ENCODE assay signal across 9 cellular contexts in the genomic region with DNA sequence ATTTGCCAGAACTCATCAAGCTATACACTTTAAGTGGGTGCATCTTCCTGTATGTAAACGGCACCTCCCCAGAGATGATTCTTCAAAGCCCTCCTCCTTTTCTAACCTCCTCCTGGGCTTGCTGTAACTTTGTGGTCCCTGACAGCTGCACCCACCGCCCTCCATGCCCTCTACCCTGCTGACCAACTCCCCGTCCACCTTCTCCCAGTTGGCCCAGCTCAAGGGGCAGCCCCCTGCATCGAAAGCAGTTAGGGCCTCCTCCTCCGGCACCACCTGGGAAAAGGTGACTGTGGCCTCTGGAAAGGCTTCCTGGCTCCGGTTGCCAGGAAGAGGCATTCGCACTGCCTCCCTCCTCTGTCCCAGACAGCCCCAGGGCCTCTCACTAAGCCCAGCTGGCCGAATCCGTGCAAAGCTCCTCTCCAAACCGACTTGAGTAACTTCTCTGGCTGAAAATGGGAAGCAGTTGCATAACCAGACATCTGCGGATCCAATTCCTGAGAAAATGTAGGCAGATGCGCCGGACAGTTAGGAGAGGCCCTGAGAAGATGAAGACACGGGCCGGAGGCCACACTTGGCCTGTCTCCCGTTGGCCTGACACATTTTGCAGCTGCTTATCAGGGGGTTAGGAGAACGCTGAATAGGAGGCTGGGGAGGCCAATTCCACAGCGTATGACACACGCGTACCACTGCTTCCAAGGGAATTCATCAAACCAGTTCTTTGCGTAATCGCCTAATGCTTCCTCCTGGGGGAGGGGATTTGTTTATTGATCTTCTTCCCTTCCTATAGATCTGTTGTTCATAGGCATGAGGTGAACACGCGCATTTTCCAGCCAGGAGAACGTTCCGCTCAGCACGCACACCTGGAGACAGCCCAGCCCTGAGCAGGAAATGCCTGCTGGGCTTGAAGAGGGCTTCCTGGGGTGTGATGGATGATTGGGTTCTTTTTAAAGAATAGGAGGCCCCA. TPM values are rescaled to one million over a fixed set of nuclear protein-coding genes. Genes with fewer than 3 reads are reported as not detected.
DNase-seq lines count a peak whose midpoint lies in the region; ATAC-seq and TF ChIP-seq lines count a peak whose summit lies in the region.
"Had no signal": no experiment of that assay in that cellular context is flagged by ENCODE, and none has a peak within 500 bp of the region (broad histone marks: within the 10 kb centered on the region; RNA-seq: fewer than 3 reads in every experiment).

No MANE protein-coding gene starts in this region.

- peaks cover 6% of the 10 kb centered on the region; the same call in 1 of the 2 replicates for H3K27me3 Mint-ChIP-seq in H9 (ENCODE audit: low read depth)

- ATAC-seq in GM19452 (IDR thresholded peaks at IDR 0.05; ENCODE audit: unreplicated experiment) (no peak), GM21447 (IDR thresholded peaks at IDR 0.05; ENCODE audit: unreplicated experiment) (no peak), GM21737 (IDR thresholded peaks at IDR 0.05; ENCODE audit: unreplicated experiment) (no peak)
- ATAC-seq: Panc1 had no signal

- H3K9me3 Mint-ChIP-seq in H9, result peaks cover 0 to 5% of the 10 kb centered on the region in 2 experiments

- H2AK5ac ChIP-seq in H9 (ENCODE audit: insufficient read length, low read length), result no peak overlapping the region

- no peak overlapping the region for H3T11ph ChIP-seq in H9 (ENCODE audit: low read length)

- H3K36me3 Mint-ChIP-seq in H9 (ENCODE audit: insufficient read depth in 1 of 3, low read depth in 3 of 3), result no peaks in the 10 kb centered on the region; a peak in 1 of 7 replicates

- no CpG with 5 or more reads among the region's 27 CpGs for WGBS in H9 (ENCODE audit: extremely low coverage, insufficient read length, low lambda C conversion rate)

- H3K14ac ChIP-seq in H9 (ENCODE audit: insufficient read depth, low read length), result no peak overlapping the region

- no peaks in the 10 kb centered on the region for H3K79me1 ChIP-seq in H9 (ENCODE audit: insufficient read depth, low read depth, low read length, poor library complexity, severe bottlenecking)

- H3K4me2 ChIP-seq in H9 (ENCODE audit: insufficient read depth, insufficient read length, low read length), result no peak overlapping the region

- H2BK120ac ChIP-seq in H9 (ENCODE audit: low read depth, low read length, poor library complexity, severe bottlenecking), result no peak overlapping the region

- H3K4ac ChIP-seq in H9 (ENCODE audit: low read depth, low read length), result peak overlapping the region; percentile 38

- no peak overlapping the region for H3K27ac ChIP-seq in H9 (ENCODE audit: insufficient read length, low read depth, low read length)

- no peak overlapping the region for H2BK15ac ChIP-seq in H9 (ENCODE audit: low read depth, low read length)

- no peak overlapping the region for H4K91ac ChIP-seq in H9 (ENCODE audit: insufficient read length, low read depth, low read length)

- H3K4me1 Mint-ChIP-seq in H9, result peaks cover under 1 to 2% of the 10 kb centered on the region in 2 experiments; a peak in 3 of 4 replicates

- TF ChIP-seq CTCF in H9 (conservative IDR thresholded peaks at IDR 0.05), result no peak

- no peak overlapping the region for H2BK12ac ChIP-seq in H9 (ENCODE audit: insufficient read length, low read depth, low read length)

- H2BK5ac ChIP-seq in H9 (ENCODE audit: insufficient read length, low read length), result no peak overlapping the region

- H4K8ac ChIP-seq in H9 (replicated peaks; ENCODE audit: insufficient read length, low read depth, low read length), result no peak overlapping the region

- H3K18ac ChIP-seq in H9 (ENCODE audit: insufficient read length, low read depth, low read length), result no peak overlapping the region

- H3K56ac ChIP-seq in H9 (ENCODE audit: insufficient read length, low read depth, low read length), result no peak overlapping the region

- H3K23me2 ChIP-seq in H9 (ENCODE audit: insufficient read length, low read depth, low read length, poor library complexity, severe bottlenecking), result no peaks in the 10 kb centered on the region

- no peak overlapping the region for H4K5ac ChIP-seq in H9 (ENCODE audit: insufficient read length, low read depth, low read length)

- H3K9me3 ChIP-seq in H9 (ENCODE audit: control insufficient read depth, low read depth, low read length), result no peaks in the 10 kb centered on the region

- H3K27ac Mint-ChIP-seq in H9, result no peak overlapping the region; a peak in 2 of 7 replicates

- no peak overlapping the region for H3K9ac ChIP-seq in H9 (ENCODE audit: extremely low read depth, insufficient read length, low read length)

- no peaks in the 10 kb centered on the region for H4K20me1 ChIP-seq in H9 (ENCODE audit: control insufficient read depth, insufficient read depth, insufficient read length)

- no peaks in the 10 kb centered on the region for H3K79me2 ChIP-seq in H9 (ENCODE audit: insufficient read depth, low read length)

- H3K4me3 Mint-ChIP-seq in H9, result no peak overlapping the region

- no peak overlapping the region for H3K23ac ChIP-seq in H9 (ENCODE audit: insufficient read length, low read depth, low read length)

- H2AFZ ChIP-seq in H9 (ENCODE audit: low read length), result no peak overlapping the region

- no peak overlapping the region for H2BK20ac ChIP-seq in H9 (ENCODE audit: low read depth, low read length, poor library complexity, severe bottlenecking)

- no peaks in the 10 kb centered on the region for H3K27me3 ChIP-seq in H9 (ENCODE audit: insufficient read depth, low read length)

- no peaks in the 10 kb centered on the region; the same call in 1 of the 2 replicates for H3K4me1 ChIP-seq in H9 (ENCODE audit: insufficient read depth, low read length)

- DNase-seq in H9 (peak; percentile 59), amniotic stem cell (lab: John Stamatoyannopoulos, UW) (peak; percentile 89), iPS DF 19.7 (ENCODE audit: low read depth, low spot score) (peak; percentile 33), stromal cell of bone marrow (ENCODE audit: low read depth) (peak; percentile 99), NCI-H2171 (lab: John Stamatoyannopoulos, UW) (no peak)

RNA-seq across cellular contexts. Expression of gene COL6A2, which starts 48.7 kb away (rescaled TPM):
- total RNA-seq in H9 (2021), result 124 and 129 TPM in 2 replicates
